In the genomic region with DNA sequence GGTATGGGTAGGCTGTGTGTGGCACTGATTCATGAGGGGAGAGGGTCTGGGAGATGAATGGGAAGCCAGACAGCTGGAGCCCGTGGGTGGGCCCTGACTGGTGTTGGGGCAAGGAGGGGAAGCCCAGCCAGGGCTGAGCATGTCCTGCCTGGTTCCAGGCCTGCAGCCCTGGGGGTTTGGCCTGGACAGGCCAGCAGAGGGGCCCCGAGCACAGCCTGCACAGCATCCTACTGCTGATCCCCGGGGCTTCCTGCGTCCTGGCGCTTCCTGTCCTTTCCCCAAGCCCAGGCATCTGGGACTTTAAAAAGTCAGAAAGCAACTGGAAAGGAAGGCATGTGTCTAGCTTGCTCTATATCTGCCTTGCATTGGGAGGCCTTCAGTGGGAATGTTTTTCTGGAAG, we compare ENCODE assay signal across 17 cellular contexts. TPM values are rescaled to one million over a fixed set of nuclear protein-coding genes. Genes with fewer than 3 reads are reported as not detected.
DNase-seq lines count a peak whose midpoint lies in the region; ATAC-seq and TF ChIP-seq lines count a peak whose summit lies in the region.
"Had no signal": no experiment of that assay in that cellular context is flagged by ENCODE, and none has a peak within 500 bp of the region (broad histone marks: within the 10 kb centered on the region; RNA-seq: fewer than 3 reads in every experiment).

No MANE protein-coding gene starts in this region.

- TF ChIP-seq CTCF in AG04450 (IDR thresholded peaks at IDR 0.05; ENCODE audit: low read depth, low read length) (peak; percentile 24), cardiac fibroblast (IDR thresholded peaks at IDR 0.05; ENCODE audit: low read depth, low read length) (peak; percentile 26)

- no peak overlapping the region for H2AFZ ChIP-seq in mesenchymal stem cell (ENCODE audit: low read depth, low read length)

- no peak overlapping the region for H3K23ac ChIP-seq in mesenchymal stem cell (ENCODE audit: low read length in 2 of 2)

- POLR2A ChIA-PET in AG04450 (lab: Yijun Ruan, JAX), result no interaction called here

- H3K27me3 Mint-ChIP-seq in activated CD4-positive, alpha-beta T cell treated with anti-CD3 and anti-CD28 coated beads, Interleukin-2, amount 10 ng/mL, durations not matched to agents 24 days and 14 days, result no peaks in the 10 kb centered on the region

- peaks cover 11% of the 10 kb centered on the region for H3K79me1 ChIP-seq in mesenchymal stem cell (replicated peaks; ENCODE audit: low read length, poor library complexity, severe bottlenecking)

- H3K9me3 ChIP-seq in AG04450 (ENCODE audit: control insufficient read depth, insufficient read depth, low read length) (no peaks in the 10 kb centered on the region; the same call in 1 of the 2 replicates), HUES48 (ENCODE audit: control insufficient read depth, insufficient read depth, low read length) (no peaks in the 10 kb centered on the region), mesenchymal stem cell (ENCODE audit: control insufficient read depth, low read length) (no peaks in the 10 kb centered on the region)
- H3K9me3 ChIP-seq: Peyer's patch had no signal

- intact Hi-C loops in activated CD4-positive, alpha-beta T cell treated with anti-CD3 and anti-CD28 coated beads, Interleukin-2, amount 10 ng/mL, durations not matched to agents 24 days and 14 days (cut with micrococcal nuclease), result loop anchor here (10.0 kb wide), 1 partner anchor 213 kb away; the partner anchor contains the start of gene ZFPM1

- H3K4ac ChIP-seq in mesenchymal stem cell (ENCODE audit: low read depth in 1 of 2, low read length in 2 of 2), result no peak overlapping the region

- H3K27ac ChIP-seq in AG04450 (ENCODE audit: low read depth, low read length), result no peak overlapping the region
- H3K27ac ChIP-seq in HUES48 (ENCODE audit: low read depth, low read length), result peak overlapping the region; percentile 12
- no peak overlapping the region for H3K27ac ChIP-seq in mesenchymal stem cell (ENCODE audit: low read length, poor library complexity, severe bottlenecking)
- H3K27ac ChIP-seq: Peyer's patch had no signal

- H3K9ac ChIP-seq in HUES48 (ENCODE audit: low read depth, low read length), result no peak overlapping the region
- H3K9ac ChIP-seq in mesenchymal stem cell (ENCODE audit: low read length), result no peak overlapping the region

- no peak overlapping the region for H2BK120ac ChIP-seq in mesenchymal stem cell (ENCODE audit: low read depth, low read length)

- H2BK15ac ChIP-seq in mesenchymal stem cell (ENCODE audit: low read depth, poor library complexity, severe bottlenecking), result peak overlapping the region; percentile 80

- 0 out of 2 replicates have a peak, but pooled peaks cover 6% of the 10 kb centered on the region for H3K36me3 ChIP-seq in HUES48 (ENCODE audit: control insufficient read depth, insufficient read depth, low read length)
- peaks cover 11 to 16% of the 10 kb centered on the region in 2 experiments for H3K36me3 ChIP-seq in mesenchymal stem cell (ENCODE audit: control insufficient read depth in 1 of 2, insufficient read depth in 2 of 2, low read depth in 1 of 2, low read length in 2 of 2)
- H3K36me3 ChIP-seq: Peyer's patch had no signal

- no peaks in the 10 kb centered on the region for H3K9me3 Mint-ChIP-seq in activated CD4-positive, alpha-beta T cell treated with anti-CD3 and anti-CD28 coated beads, Interleukin-2, amount 10 ng/mL, durations not matched to agents 24 days and 14 days

- DNase-seq in AG04450 (ENCODE audit: low read depth, low spot score) (no peak), cardiac fibroblast (ENCODE audit: low read depth in 2 of 2) (peak in 1 of 2 donors; percentile 32), mesenchymal stem cell (peak; percentile 73)
- no peak for DNase-seq in activated CD4-positive, alpha-beta T cell treated with anti-CD3 and anti-CD28 coated beads, Interleukin-2, amount 10 ng/mL, durations not matched to agents 24 days and 14 days
- DNase-seq: HCEC 1CT, Kasumi-1, NCI-H1105 treated with DMSO at 0.1 percent for 48 hours, NCI-H1930, NCI-H510A, Peyer's patch, SHP77 had no signal

- H3K4me1 Mint-ChIP-seq in activated CD4-positive, alpha-beta T cell treated with anti-CD3 and anti-CD28 coated beads, Interleukin-2, amount 10 ng/mL, durations not matched to agents 24 days and 14 days, result peaks cover 7% of the 10 kb centered on the region

- H3K27ac Mint-ChIP-seq in activated CD4-positive, alpha-beta T cell treated with anti-CD3 and anti-CD28 coated beads, Interleukin-2, amount 10 ng/mL, durations not matched to agents 24 days and 14 days, result no peak overlapping the region

- peaks cover 17% of the 10 kb centered on the region for H3K36me3 Mint-ChIP-seq in activated CD4-positive, alpha-beta T cell treated with anti-CD3 and anti-CD28 coated beads, Interleukin-2, amount 10 ng/mL, durations not matched to agents 24 days and 14 days (ENCODE audit: low read depth)

- peak overlapping the region in 1 of 2 experiments; percentile 86 for H3K14ac ChIP-seq in mesenchymal stem cell (ENCODE audit: low read length in 2 of 2)

- 12% methylated on average over 5 of the region's 5 CpGs for WGBS in mesenchymal stem cell

- CTCF ChIA-PET in AG04450 (lab: Charles Lee), result no interaction called here

- H4K91ac ChIP-seq in mesenchymal stem cell (ENCODE audit: low read length), result peak overlapping the region; percentile 34

- no peak for ATAC-seq in HG03457 (IDR thresholded peaks at IDR 0.05; ENCODE audit: unreplicated experiment)
- no peak for ATAC-seq in HG03159 (IDR thresholded peaks at IDR 0.05; ENCODE audit: unreplicated experiment)
- ATAC-seq in HG02973 (IDR thresholded peaks at IDR 0.05; ENCODE audit: unreplicated experiment), result no peak
- ATAC-seq: GM12878 had no signal

- peak overlapping the region in 1 of 2 experiments; percentile 10 for H2BK12ac ChIP-seq in mesenchymal stem cell (ENCODE audit: low read length in 2 of 2)

- no peak overlapping the region for H3K4me3 ChIP-seq in AG04450 (ENCODE audit: low read depth, low read length)
- H3K4me3 ChIP-seq in HUES48 (ENCODE audit: low read depth, low read length), result no peak overlapping the region
- no peak overlapping the region for H3K4me3 ChIP-seq in cardiac fibroblast (replicated peaks in 1 of 2; ENCODE audit: low read depth in 2 of 2, low read length in 2 of 2)
- no peak overlapping the region for H3K4me3 ChIP-seq in mesenchymal stem cell (ENCODE audit: insufficient read depth in 1 of 2, low read depth in 1 of 2, low read length in 2 of 2)
- H3K4me3 ChIP-seq: GM12878, Peyer's patch had no signal

- H4K8ac ChIP-seq in mesenchymal stem cell (ENCODE audit: low read length), result peak overlapping the region; percentile 85

- H2BK5ac ChIP-seq in mesenchymal stem cell (ENCODE audit: low read depth, low read length, poor library complexity, severe bottlenecking), result no peak overlapping the region

- H3K4me1 ChIP-seq in HUES48 (ENCODE audit: control insufficient read depth, insufficient read depth, low read length) (no peaks in the 10 kb centered on the region), mesenchymal stem cell (ENCODE audit: control insufficient read depth, insufficient read depth, low read depth, low read length) (peaks cover 5% of the 10 kb centered on the region)

- H3K27me3 ChIP-seq in AG04450 (ENCODE audit: control insufficient read depth, insufficient read depth, low read length) (no peaks in the 10 kb centered on the region), HUES48 (ENCODE audit: control insufficient read depth, insufficient read depth, low read length) (no peaks in the 10 kb centered on the region), mesenchymal stem cell (ENCODE audit: control insufficient read depth in 1 of 2, insufficient read depth in 1 of 2, low read length in 2 of 2) (no peaks in the 10 kb centered on the region)
- H3K27me3 ChIP-seq: Peyer's patch had no signal

- no peak overlapping the region for H3K4me3 Mint-ChIP-seq in activated CD4-positive, alpha-beta T cell treated with anti-CD3 and anti-CD28 coated beads, Interleukin-2, amount 10 ng/mL, durations not matched to agents 24 days and 14 days

- H2AK5ac ChIP-seq in mesenchymal stem cell (ENCODE audit: low read length, severe bottlenecking), result no peak overlapping the region

- peak overlapping the region in 1 of 2 experiments; percentile 46 for H3K18ac ChIP-seq in mesenchymal stem cell (ENCODE audit: low read depth in 1 of 2, low read length in 2 of 2)

- no peak overlapping the region for H3K4me2 ChIP-seq in mesenchymal stem cell (ENCODE audit: low read length, poor library complexity, severe bottlenecking)

RNA-seq across cellular contexts. Expression of gene MVD, which starts 4.6 kb away (rescaled TPM):
- polyA plus RNA-seq in AG04450 (2011; rRNA removed), result 9.1 and 13.5 TPM in 2 replicates
- 8.1 and 8.6 TPM in 2 replicates for polyA minus RNA-seq in AG04450 (2011; rRNA and poly(A)+ RNA removed)
- polyA plus RNA-seq in mesenchymal stem cell (2013, experiment 1 of 2), result 120 TPM
- polyA plus RNA-seq in mesenchymal stem cell (2013, experiment 2 of 2), result 109 TPM
- 95.7 and 102 TPM in 2 replicates for total RNA-seq in activated CD4-positive, alpha-beta T cell treated with anti-CD3 and anti-CD28 coated beads, Interleukin-2, amount 10 ng/mL, durations not matched to agents 24 days and 14 days

RNA-seq across cellular contexts. Expression of gene CYBA, which starts 16.6 kb away (rescaled TPM):
- 53.6 and 99.8 TPM in 2 replicates for polyA plus RNA-seq in AG04450 (2011; rRNA removed)
- 43.6 and 50.6 TPM in 2 replicates for polyA minus RNA-seq in AG04450 (2011; rRNA and poly(A)+ RNA removed)
- polyA plus RNA-seq in mesenchymal stem cell (2013, experiment 1 of 2), result 319 TPM
- 325 TPM for polyA plus RNA-seq in mesenchymal stem cell (2013, experiment 2 of 2)
- total RNA-seq in activated CD4-positive, alpha-beta T cell treated with anti-CD3 and anti-CD28 coated beads, Interleukin-2, amount 10 ng/mL, durations not matched to agents 24 days and 14 days, result 222 and 228 TPM in 2 replicates

RNA-seq across cellular contexts. Expression of gene SNAI3, which starts 18.8 kb away (rescaled TPM):
- 0.04 and 0.06 TPM in 2 replicates for polyA plus RNA-seq in AG04450 (2011; rRNA removed)
- not detected in 2 replicates for polyA minus RNA-seq in AG04450 (2011; rRNA and poly(A)+ RNA removed)
- 0.06 TPM for polyA plus RNA-seq in mesenchymal stem cell (2013, experiment 1 of 2)
- polyA plus RNA-seq in mesenchymal stem cell (2013, experiment 2 of 2), result 0.10 TPM
- 3.0 and 3.3 TPM in 2 replicates for total RNA-seq in activated CD4-positive, alpha-beta T cell treated with anti-CD3 and anti-CD28 coated beads, Interleukin-2, amount 10 ng/mL, durations not matched to agents 24 days and 14 days

RNA-seq across cellular contexts. Expression of gene IL17C, which starts 29.1 kb away (rescaled TPM):
- not detected in 2 replicates for polyA plus RNA-seq in AG04450 (2011; rRNA removed)
- not detected in 2 replicates for polyA minus RNA-seq in AG04450 (2011; rRNA and poly(A)+ RNA removed)
- 0.12 TPM for polyA plus RNA-seq in mesenchymal stem cell (2013, experiment 1 of 2)
- 0.11 TPM for polyA plus RNA-seq in mesenchymal stem cell (2013, experiment 2 of 2)
- not detected in 2 replicates for total RNA-seq in activated CD4-positive, alpha-beta T cell treated with anti-CD3 and anti-CD28 coated beads, Interleukin-2, amount 10 ng/mL, durations not matched to agents 24 days and 14 days
- total RNA-seq: G401, GM12878, Peyer's patch had no signal
- polyA plus RNA-seq: GM12878 had no signal

RNA-seq across cellular contexts. Expression of gene RNF166, which starts 38.7 kb away (rescaled TPM):
- polyA plus RNA-seq in AG04450 (2011; rRNA removed), result 6.8 and 9.0 TPM in 2 replicates
- 9.4 and 13.5 TPM in 2 replicates for polyA minus RNA-seq in AG04450 (2011; rRNA and poly(A)+ RNA removed)
- polyA plus RNA-seq in mesenchymal stem cell (2013, experiment 1 of 2), result 12.6 TPM
- polyA plus RNA-seq in mesenchymal stem cell (2013, experiment 2 of 2), result 10.8 TPM
- total RNA-seq in activated CD4-positive, alpha-beta T cell treated with anti-CD3 and anti-CD28 coated beads, Interleukin-2, amount 10 ng/mL, durations not matched to agents 24 days and 14 days, result 47.3 and 49.7 TPM in 2 replicates
